34 cellular contexts compared by ENCODE assay signal in the genomic region with DNA sequence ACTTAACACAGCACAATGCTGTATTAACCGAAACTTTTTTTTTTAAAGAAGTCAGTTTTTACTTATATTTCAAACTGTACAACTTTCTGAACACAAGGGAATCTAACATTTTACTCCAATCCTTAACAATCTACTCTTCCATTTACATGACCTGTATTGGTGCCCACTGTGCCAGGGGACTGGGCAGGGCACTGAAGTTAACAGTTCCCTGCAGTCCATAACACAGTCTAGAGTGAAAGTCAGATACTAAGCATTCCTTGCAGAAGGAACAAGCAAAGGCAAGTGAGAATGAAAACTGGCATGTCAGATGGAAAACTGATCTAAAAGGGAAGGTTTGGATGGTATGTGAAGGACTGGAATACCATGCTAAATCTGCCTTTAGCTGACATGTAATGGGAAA.
"Had no signal": no experiment of that assay in that cellular context is flagged by ENCODE, and none has a peak within 500 bp of the region (broad histone marks: within the 10 kb centered on the region; RNA-seq: fewer than 3 reads in every experiment).

No MANE protein-coding gene starts in this region.

- H3K4me1 ChIP-seq: gastrocnemius medialis, neural progenitor cell, stomach, testis, tibial artery had no signal

- H3K4me3 ChIP-seq: dorsolateral prefrontal cortex, gastrocnemius medialis, heart right ventricle, lung, mucosa of descending colon, neural progenitor cell, smooth muscle cell, stomach, testis, tibial artery, upper lobe of left lung had no signal

- ATAC-seq: esophagus mucosa; gastrocnemius medialis; left colon; mucosa of descending colon; natural killer cell treated with Interleukin-12 subunit alpha and Interleukin-12 subunit beta and Interleukin-15 and Interleukin-18, amount 100 ng/mL, for 72 hours; sciatic nerve had no signal

- H3K27ac Mint-ChIP-seq: endodermal cell, mesothelial cell of epicardium, neural progenitor cell, progenitor cell of endocrine pancreas had no signal

- H3K4me3 Mint-ChIP-seq: endodermal cell; mesothelial cell of epicardium; naive B cell; natural killer cell treated with Interleukin-12 subunit alpha and Interleukin-12 subunit beta and Interleukin-15 and Interleukin-18, amount 100 ng/mL, for 72 hours; neural progenitor cell had no signal

- DNase-seq: dorsolateral prefrontal cortex; effector CD4-positive, alpha-beta T cell; endodermal cell; foreskin fibroblast; gastrocnemius medialis; heart right ventricle; hippocampal formation; left colon; mesenchymal stem cell; mucosa of descending colon; naive B cell; stimulated activated CD4-positive, alpha-beta T cell treated with anti-CD3 and anti-CD28 coated beads, Interleukin-12 subunit alpha, Interleukin-12 subunit beta, amount 100 ng/mL, for 4 hours; stimulated activated CD4-positive, alpha-beta T cell treated with anti-CD3 and anti-CD28 coated beads, Interleukin-1b, Interleukin-23, amount 100 ng/mL, for 48 hours; stimulated activated CD4-positive, alpha-beta T cell treated with anti-CD3 and anti-CD28 coated beads, Interleukin-4, amount 100 ng/mL, for 1 hour; stimulated activated CD8-positive, alpha-beta memory T cell treated with anti-CD3 and anti-CD28 coated beads, Interleukin-4, amount 100 ng/mL, for 48 hours; stimulated activated naive CD4-positive, alpha-beta T cell treated with Interleukin-2 at 50 U/mL for 16 hours; stomach; substantia nigra; testis; tibial artery; upper lobe of left lung had no signal

- H3K27me3 ChIP-seq: dorsolateral prefrontal cortex, gastrocnemius medialis, heart right ventricle, neural progenitor cell, stomach, testis, tibial artery, upper lobe of left lung had no signal

- FAIRE-seq: colon, islet of Langerhans, urothelium cell line had no signal

- H3K9me3 ChIP-seq: gastrocnemius medialis, heart right ventricle, mucosa of descending colon, stomach, testis, tibial artery, upper lobe of left lung had no signal

- H3K4me1 Mint-ChIP-seq: naive B cell had no signal

- H3K27ac ChIP-seq: epithelial cell of prostate, gastrocnemius medialis, neural progenitor cell, parathyroid adenoma, stomach, testis, tibial artery, upper lobe of left lung had no signal

- H3K27me3 Mint-ChIP-seq: naive B cell; natural killer cell treated with Interleukin-12 subunit alpha and Interleukin-12 subunit beta and Interleukin-15 and Interleukin-18, amount 100 ng/mL, for 72 hours; progenitor cell of endocrine pancreas had no signal

- H3K9me3 Mint-ChIP-seq: endodermal cell; naive B cell; natural killer cell treated with Interleukin-12 subunit alpha and Interleukin-12 subunit beta and Interleukin-15 and Interleukin-18, amount 100 ng/mL, for 72 hours had no signal
